ENCODE assay signal across 24 cellular contexts in the genomic region with DNA sequence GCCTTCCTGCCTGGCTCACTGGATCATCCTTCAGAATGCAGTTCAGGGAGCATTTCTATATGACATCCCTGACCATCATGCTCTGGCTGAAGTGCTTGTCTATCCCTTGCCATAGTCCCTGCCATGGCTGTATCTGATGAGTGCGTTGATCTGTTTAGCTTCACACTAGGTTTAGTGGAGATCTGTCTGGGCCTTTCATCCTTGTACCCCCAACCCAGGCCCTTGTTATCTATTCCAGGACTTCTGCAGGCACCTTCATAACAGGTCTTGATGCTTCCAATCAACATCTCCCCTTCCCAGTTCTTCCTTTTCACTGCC.
A peak's percentile ranks its signal among the peaks of the same experiment; 100 is the strongest.
DNase-seq lines count a peak whose midpoint lies in the region; ATAC-seq, FAIRE-seq and TF ChIP-seq lines count a peak whose summit lies in the region.
"Had no signal": no experiment of that assay in that cellular context is flagged by ENCODE, and none has a peak within 500 bp of the region (broad histone marks: within the 10 kb centered on the region; RNA-seq: fewer than 3 reads in every experiment).

No MANE protein-coding gene starts in this region.

- WGBS in HepG2 (ENCODE audit: low lambda C conversion rate), result 100% methylated on average over 1 of the region's 1 CpG
- 86 to 90% methylated on average over 1 of the region's 1 CpG for WGBS in pancreas, 2 donors

- POLR2A ChIA-PET in HepG2 (lab: Yijun Ruan, JAX), result interaction anchor here (1.2 to 2.0 kb wide), 3 partner anchors 11 to 29 kb away, joined by 5 to 8 read pairs (median 6); no protein-coding TSS in a partner anchor

- no peak for TF ChIP-seq RAD21 in HepG2 (CRISPR knock-in tag; IDR thresholded peaks at IDR 0.05)

- in situ Hi-C loops in HepG2 (cut with HindIII; ENCODE audit: extremely low pct_ligation_motif_present, low pct_unique_long_range_greater_than_20kb), result no loop called here

- FAIRE-seq in HepG2 (lab: Jason Lieb, UNC) (no peak), pancreas (lab: Jason Lieb, UNC) (no peak)
- FAIRE-seq: GM12892 had no signal

- H3K36me3 ChIP-seq in SU-DHL-6 (ENCODE audit: low read length) (no peaks in the 10 kb centered on the region), HepG2 (replicated peaks in 1 of 2; ENCODE audit: control insufficient read depth in 1 of 2, insufficient read depth in 2 of 2, low read length in 2 of 2) (no peaks in the 10 kb centered on the region), pancreas (no peaks in the 10 kb centered on the region)
- H3K36me3 ChIP-seq: BLaER1 treated with 17β-estradiol and CSF1 and Interleukin-3, amounts not matched to agents 10 nM and 100 nM had no signal

- H3F3A ChIP-seq in SU-DHL-6 (ENCODE audit: insufficient read depth), result peaks cover 29% of the 10 kb centered on the region

- H3K79me2 ChIP-seq in SU-DHL-6 (ENCODE audit: insufficient read depth, low read length) (no peaks in the 10 kb centered on the region), HepG2 (ENCODE audit: insufficient read depth, low read length) (no peaks in the 10 kb centered on the region)

- ATAC-seq in HepG2, result no peak
- ATAC-seq in pancreas, result no peak
- no peak for ATAC-seq in activated T-cell treated with anti-CD3 and anti-CD28 coated beads, Interleukin-2, amount 50 U/mL, for 4 hours
- no peak for ATAC-seq in HG02610 (IDR thresholded peaks at IDR 0.05; ENCODE audit: unreplicated experiment)

- H2AFZ ChIP-seq in SU-DHL-6 (ENCODE audit: low read depth, low read length, severe bottlenecking), result no peak overlapping the region
- peak overlapping the region; percentile 37 for H2AFZ ChIP-seq in HepG2 (ENCODE audit: low read length)

- no peak overlapping the region for H3K4me3 Mint-ChIP-seq in activated T-cell treated with anti-CD3 and anti-CD28 coated beads, Interleukin-2, amount 50 U/mL, for 4 hours
- H3K4me3 Mint-ChIP-seq: CD8-positive, alpha-beta memory T cell had no signal

- intact Hi-C loops in HepG2 (cut with micrococcal nuclease; ENCODE audit: unreplicated experiment), result loop anchor here (1.0 kb wide), 2 partner anchors 11 to 55 kb away; no protein-coding TSS in a partner anchor
- intact Hi-C loops in pancreas (cut with DNase I), result loop anchor here in 1 of 3 donors (10.0 kb wide), 1 partner anchor 53 kb away; no protein-coding TSS in a partner anchor

- DNase-seq in HepG2 (ENCODE audit: low spot score) (no peak), pancreas (no peak), NCI-H748 (lab: John Stamatoyannopoulos, UW; ENCODE audit: unreplicated experiment) (no peak)
- DNase-seq in activated naive CD4-positive, alpha-beta T cell treated with Interleukin-2 at 50 U/mL for 16 hours, result no peak
- no peak for DNase-seq in activated T-cell treated with anti-CD3 and anti-CD28 coated beads, Interleukin-2, amount 50 U/mL, for 4 hours
- DNase-seq: 8988T; CD8-positive, alpha-beta memory T cell; DND-41; GOT3; Kasumi-1; MM.1S; NCI-H1092 treated with DMSO at 0.1 percent for 48 hours; NCI-H1694; NCI-H2107; NCI-H2227 treated with DMSO at 0.1 percent for 48 hours; NCI-H526; NK-92 treated with Interleukin-12 subunit alpha and Interleukin-12 subunit beta, amount 100 ng/mL, for 24 hours; OCI-M1; SHP77 treated with DMSO at 0.1 percent for 48 hours had no signal

- TF ChIP-seq EP300 in HepG2 (IDR thresholded peaks at IDR 0.05; ENCODE audit: low read depth in 2 of 2, low read length in 2 of 2), result no peak
- no peak for TF ChIP-seq EP300 in HepG2 (CRISPR knock-in tag; IDR thresholded peaks at IDR 0.05; ENCODE audit: borderline replicate concordance)

- no peaks in the 10 kb centered on the region for H3K27me3 ChIP-seq in SU-DHL-6 (ENCODE audit: low read length)
- H3K27me3 ChIP-seq in HepG2 (ENCODE audit: control insufficient read depth in 1 of 2, insufficient read depth in 2 of 2, low read length in 2 of 2), result no peaks in the 10 kb centered on the region
- H3K27me3 ChIP-seq in pancreas, result no peaks in the 10 kb centered on the region
- H3K27me3 ChIP-seq: BLaER1 treated with 17β-estradiol and CSF1 and Interleukin-3, amounts not matched to agents 10 nM and 100 nM had no signal

- peak overlapping the region; percentile 54; the same call in 1 of the 2 replicates for H3K9ac ChIP-seq in SU-DHL-6 (ENCODE audit: low read length)
- H3K9ac ChIP-seq in HepG2 (ENCODE audit: insufficient read depth, low read depth, low read length), result peak overlapping the region; percentile 41
- H3K9ac ChIP-seq: BLaER1 treated with 17β-estradiol and CSF1 and Interleukin-3, amounts not matched to agents 10 nM and 100 nM had no signal

- H3K9me3 Mint-ChIP-seq in activated T-cell treated with anti-CD3 and anti-CD28 coated beads, Interleukin-2, amount 50 U/mL, for 4 hours, result peaks cover 4% of the 10 kb centered on the region

- H3K36me3 Mint-ChIP-seq in activated T-cell treated with anti-CD3 and anti-CD28 coated beads, Interleukin-2, amount 50 U/mL, for 4 hours (ENCODE audit: insufficient read depth), result no peaks in the 10 kb centered on the region
- H3K36me3 Mint-ChIP-seq: CD8-positive, alpha-beta memory T cell had no signal

- BruUV-seq in HepG2 (replicated peaks; lab: Mats Ljungman, UMichigan), result no TSS peak

- H3K4me2 ChIP-seq in SU-DHL-6 (ENCODE audit: low read depth, low read length, poor library complexity, severe bottlenecking), result peak overlapping the region; percentile 85
- peak overlapping the region; percentile 81 for H3K4me2 ChIP-seq in HepG2 (ENCODE audit: low read depth, low read length)

- H3K27ac ChIP-seq in 22Rv1, result peak overlapping the region; percentile 66
- peak overlapping the region; percentile 91 for H3K27ac ChIP-seq in SU-DHL-6 (ENCODE audit: low read depth, low read length)
- H3K27ac ChIP-seq in HepG2 (ENCODE audit: extremely low read length, insufficient read depth, low read length), result peak overlapping the region; percentile 92
- peak overlapping the region; percentile 50 to 92 (median 74) for H3K27ac ChIP-seq in pancreas
- H3K27ac ChIP-seq: BLaER1 treated with 17β-estradiol and CSF1 and Interleukin-3, amounts not matched to agents 10 nM and 100 nM had no signal

- H3K9me3 ChIP-seq in SU-DHL-6 (ENCODE audit: insufficient read depth, low read length) (no peaks in the 10 kb centered on the region), HepG2 (ENCODE audit: low read length) (peaks cover 11% of the 10 kb centered on the region), pancreas (no peaks in the 10 kb centered on the region)

- TF ChIP-seq CTCF in 22Rv1 (IDR thresholded peaks at IDR 0.05) (no peak), SU-DHL-6 (IDR thresholded peaks at IDR 0.05; ENCODE audit: insufficient read depth, low read length, poor library complexity, severe bottlenecking) (no peak), HepG2 (CRISPR knock-in tag; IDR thresholded peaks at IDR 0.05) (no peak), pancreas (IDR thresholded peaks at IDR 0.05) (no peak)

- TF ChIP-seq POLR2A in HepG2 (IDR thresholded peaks at IDR 0.05; ENCODE audit: insufficient read depth in 1 of 2, low read depth in 2 of 2, low read length in 2 of 2), result no peak

- no peaks in the 10 kb centered on the region for H3K9me2 ChIP-seq in SU-DHL-6 (replicated peaks; ENCODE audit: insufficient read depth, low read length)

- H3K27me3 Mint-ChIP-seq in activated T-cell treated with anti-CD3 and anti-CD28 coated beads, Interleukin-2, amount 50 U/mL, for 4 hours (ENCODE audit: low read depth), result peaks cover 2% of the 10 kb centered on the region

- H3K4me3 ChIP-seq in SU-DHL-6 (ENCODE audit: insufficient read depth, low read length, poor library complexity, severe bottlenecking) (peak overlapping the region; percentile 9), HepG2 (replicated peaks in 1 of 3; ENCODE audit: insufficient read depth in 1 of 3, low read depth in 2 of 3, low read length in 3 of 3) (peak overlapping the region in 1 of 3 experiments; percentile 33; a peak in 2 of 6 replicates), pancreas (no peak overlapping the region)
- H3K4me3 ChIP-seq: BLaER1 treated with 17β-estradiol and CSF1 and Interleukin-3, amounts not matched to agents 10 nM and 100 nM had no signal

- peaks cover 75% of the 10 kb centered on the region for H3K4me1 ChIP-seq in HepG2 (ENCODE audit: insufficient read depth, low read length)
- peaks cover 33 to 43% (median 39%) of the 10 kb centered on the region in 3 donors for H3K4me1 ChIP-seq in pancreas

- H3K4me1 Mint-ChIP-seq in activated T-cell treated with anti-CD3 and anti-CD28 coated beads, Interleukin-2, amount 50 U/mL, for 4 hours (ENCODE audit: low read depth), result no peaks in the 10 kb centered on the region
- H3K4me1 Mint-ChIP-seq: CD8-positive, alpha-beta memory T cell had no signal

- CTCF ChIA-PET in HepG2 (lab: Yijun Ruan, JAX; ENCODE audit: low intra/inter-chr PET ratio, low total read pairs), result no interaction called here

- H4K20me1 ChIP-seq in SU-DHL-6 (ENCODE audit: low read depth, low read length) (no peaks in the 10 kb centered on the region), HepG2 (ENCODE audit: insufficient read depth, low read length) (no peaks in the 10 kb centered on the region)
- H4K20me1 ChIP-seq: BLaER1 treated with 17β-estradiol and CSF1 and Interleukin-3, amounts not matched to agents 10 nM and 100 nM had no signal

TF ChIP-seq in HepG2, 621 proteins besides CTCF, POLR2A, EP300 and RAD21 (continues in another document):
- TF ChIP-seq ZBTB38 (CRISPR knock-in tag; IDR thresholded peaks at IDR 0.05) (0 out of 2 replicates have a peak, but pooled peaks have one; percentile 28), ZC3H4 (CRISPR knock-in tag; IDR thresholded peaks at IDR 0.05; ENCODE audit: borderline replicate concordance) (peak; percentile 74; the same call in 1 of the 2 replicates), ZNF446 (CRISPR knock-in tag; IDR thresholded peaks at IDR 0.05) (no peak), RARG (CRISPR knock-in tag; IDR thresholded peaks at IDR 0.05; ENCODE audit: low read depth) (peak; percentile 36; the same call in 1 of the 2 replicates)
- TF ChIP-seq, protein P1, sequence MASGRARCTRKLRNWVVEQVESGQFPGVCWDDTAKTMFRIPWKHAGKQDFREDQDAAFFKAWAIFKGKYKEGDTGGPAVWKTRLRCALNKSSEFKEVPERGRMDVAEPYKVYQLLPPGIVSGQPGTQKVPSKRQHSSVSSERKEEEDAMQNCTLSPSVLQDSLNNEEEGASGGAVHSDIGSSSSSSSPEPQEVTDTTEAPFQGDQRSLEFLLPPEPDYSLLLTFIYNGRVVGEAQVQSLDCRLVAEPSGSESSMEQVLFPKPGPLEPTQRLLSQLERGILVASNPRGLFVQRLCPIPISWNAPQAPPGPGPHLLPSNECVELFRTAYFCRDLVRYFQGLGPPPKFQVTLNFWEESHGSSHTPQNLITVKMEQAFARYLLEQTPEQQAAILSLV (CRISPR knock-in tag; IDR thresholded peaks at IDR 0.05; ENCODE audit: borderline replicate concordance), result 0 out of 2 replicates have a peak, but pooled peaks have one; percentile 7
